In the genomic region with DNA sequence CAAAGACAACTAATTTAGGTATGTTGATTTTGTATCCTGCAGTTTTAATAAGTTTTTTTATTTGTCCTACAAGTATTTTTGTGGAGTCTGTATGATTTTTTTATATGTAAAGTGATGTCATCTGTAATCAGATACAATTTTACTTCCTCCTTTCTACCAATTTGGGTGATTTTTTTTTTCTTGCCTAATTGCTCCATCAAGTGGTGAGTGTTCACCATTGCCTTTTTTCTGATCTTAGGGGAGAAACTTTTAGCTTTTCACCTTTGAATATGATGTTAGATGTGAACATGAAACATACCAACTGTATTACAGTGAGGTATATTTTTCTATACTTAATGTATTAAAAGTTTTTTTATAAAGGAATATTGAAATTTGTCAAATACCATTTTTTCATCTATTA, we compare ENCODE assay signal across 1 cellular context.
TF ChIP-seq lines count a peak whose summit lies in the region.

No MANE protein-coding gene starts in this region.

TF ChIP-seq in SK-N-SH treated with all-trans-retinoic acid at 6 μM for 48 hours, 23 proteins besides CTCF, POLR2A, EP300 and RAD21 (continued from another document):
- TF ChIP-seq POU6F1 (CRISPR knock-in tag; IDR thresholded peaks at IDR 0.05; ENCODE audit: borderline replicate concordance, low read depth) (no peak), TCF4 (CRISPR knock-in tag; IDR thresholded peaks at IDR 0.05; ENCODE audit: borderline replicate concordance) (no peak), CSDC2 (CRISPR knock-in tag; IDR thresholded peaks at IDR 0.05) (no peak)
